Comparison of ENCODE assay signal across 1 cellular context in genomic region chr9:92724528-92725265, GRCh38.
TF ChIP-seq lines count a peak whose summit lies in the region.

No MANE protein-coding gene starts in this region.

TF ChIP-seq in HepG2, 621 proteins besides CTCF, POLR2A, EP300 and RAD21:
- no peak for TF ChIP-seq ZNF615 (CRISPR knock-in tag; IDR thresholded peaks at IDR 0.05; ENCODE audit: borderline replicate concordance)
